Comparison of ENCODE assay signal across 9 cellular contexts in the genomic region with DNA sequence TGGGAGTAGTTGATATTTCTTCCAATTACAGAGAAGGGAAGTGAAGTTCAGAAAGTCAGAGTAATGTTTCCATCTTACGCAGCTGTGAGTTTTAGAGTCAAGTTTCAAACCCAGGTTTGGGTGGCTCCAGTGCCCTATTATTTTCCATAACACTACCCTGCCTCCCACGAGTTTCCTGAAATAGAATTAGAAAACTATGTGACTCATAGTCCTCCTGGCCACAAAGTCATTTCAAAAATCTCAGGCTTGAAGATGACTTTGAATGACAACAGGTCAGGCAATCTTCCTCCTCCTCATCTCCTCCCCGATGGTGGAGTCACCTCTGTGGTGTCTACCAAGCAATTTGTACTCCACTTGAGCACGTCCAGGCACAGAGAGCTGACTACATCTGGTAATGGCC.
A peak's percentile ranks its signal among the peaks of the same experiment; 100 is the strongest.
DNase-seq lines count a peak whose midpoint lies in the region; ATAC-seq and TF ChIP-seq lines count a peak whose summit lies in the region.
"Had no signal": no experiment of that assay in that cellular context is flagged by ENCODE, and none has a peak within 500 bp of the region (broad histone marks: within the 10 kb centered on the region; RNA-seq: fewer than 3 reads in every experiment).

No MANE protein-coding gene starts in this region.

- no peaks in the 10 kb centered on the region for H3K27me3 Mint-ChIP-seq in activated CD8-positive, alpha-beta memory T cell treated with anti-CD3 and anti-CD28 coated beads, Interleukin-2, amount 10 ng/mL, durations not matched to agents 7 days and 5 days

- peak overlapping the region; percentile 38 for H3K27ac Mint-ChIP-seq in activated CD8-positive, alpha-beta memory T cell treated with anti-CD3 and anti-CD28 coated beads, Interleukin-2, amount 10 ng/mL, durations not matched to agents 7 days and 5 days
- H3K27ac Mint-ChIP-seq: B cell had no signal

- H3K9me3 ChIP-seq in lower lobe of right lung, result no peaks in the 10 kb centered on the region

- peak; percentile 10 for ATAC-seq in activated CD8-positive, alpha-beta memory T cell treated with anti-CD3 and anti-CD28 coated beads, Interleukin-2, amount 10 ng/mL, durations not matched to agents 7 days and 5 days
- ATAC-seq in HG02981 (IDR thresholded peaks at IDR 0.05; ENCODE audit: unreplicated experiment) (peak; percentile 31), lower lobe of right lung (no peak)

- peaks cover 93% of the 10 kb centered on the region for H3K4me1 Mint-ChIP-seq in activated CD8-positive, alpha-beta memory T cell treated with anti-CD3 and anti-CD28 coated beads, Interleukin-2, amount 10 ng/mL, durations not matched to agents 7 days and 5 days

- no peaks in the 10 kb centered on the region for H3K36me3 ChIP-seq in lower lobe of right lung

- H3K27me3 ChIP-seq in lower lobe of right lung (ENCODE audit: low read depth), result no peaks in the 10 kb centered on the region

- H3K36me3 Mint-ChIP-seq in activated CD8-positive, alpha-beta memory T cell treated with anti-CD3 and anti-CD28 coated beads, Interleukin-2, amount 10 ng/mL, durations not matched to agents 7 days and 5 days, result peaks cover 12% of the 10 kb centered on the region

- no peak for TF ChIP-seq CTCF in lower lobe of right lung (IDR thresholded peaks at IDR 0.05)

- no peak overlapping the region for H3K27ac ChIP-seq in lower lobe of right lung

- DNase-seq in activated CD8-positive, alpha-beta memory T cell treated with anti-CD3 and anti-CD28 coated beads, Interleukin-2, amount 10 ng/mL, durations not matched to agents 7 days and 5 days, result peak; percentile 62
- DNase-seq in activated CD8-positive, alpha-beta memory T cell treated with anti-CD3 and anti-CD28 coated beads, Interleukin-2, amount 50 U/mL, for 48 hours, result no peak
- DNase-seq in activated T-helper 9 cell treated with anti-CD3 and anti-CD28 coated beads, Interleukin-2, amount 50 U/mL, for 16 hours (ENCODE audit: low read depth), result peak; percentile 15
- DNase-seq in stimulated activated CD8-positive, alpha-beta memory T cell treated with anti-CD3 and anti-CD28 coated beads, Interleukin-4, amount 100 ng/mL, for 48 hours, result peak; percentile 56
- DNase-seq in germinal center (ENCODE audit: low spot score) (no peak), NCI-H1092 (lab: John Stamatoyannopoulos, UW) (no peak), lower lobe of right lung (no peak)

- CTCF ChIA-PET in activated CD8-positive, alpha-beta memory T cell treated with anti-CD3 and anti-CD28 coated beads, Interleukin-2, amount 10 ng/mL, durations not matched to agents 7 days and 5 days (lab: Charles Lee), result interaction anchor here (1.6 to 1.8 kb wide), 2 partner anchors 13 to 51 kb away, joined by 4 to 6 read pairs; no protein-coding TSS in a partner anchor

- H3K4me1 ChIP-seq in lower lobe of right lung, result peaks cover 11% of the 10 kb centered on the region

- no peak overlapping the region for H3K4me3 ChIP-seq in lower lobe of right lung

- intact Hi-C loops in lower lobe of right lung (cut with DNase I), result no loop called here

- no peak overlapping the region for H3K4me3 Mint-ChIP-seq in activated CD8-positive, alpha-beta memory T cell treated with anti-CD3 and anti-CD28 coated beads, Interleukin-2, amount 10 ng/mL, durations not matched to agents 7 days and 5 days
- H3K4me3 Mint-ChIP-seq: B cell had no signal

- no peaks in the 10 kb centered on the region for H3K9me3 Mint-ChIP-seq in activated CD8-positive, alpha-beta memory T cell treated with anti-CD3 and anti-CD28 coated beads, Interleukin-2, amount 10 ng/mL, durations not matched to agents 7 days and 5 days (ENCODE audit: low read depth)

Comparison
In these comparisons a context has a peak if more than half of its experiments do, and no peak if none do; other contexts are left out.
1. DNase-seq: peak in activated CD8-positive, alpha-beta memory T cell treated with anti-CD3 and anti-CD28 coated beads, Interleukin-2, amount 10 ng/mL, durations not matched to agents 7 days and 5 days (single experiment), activated T-helper 9 cell treated with anti-CD3 and anti-CD28 coated beads, Interleukin-2, amount 50 U/mL, for 16 hours (single experiment) and stimulated activated CD8-positive, alpha-beta memory T cell treated with anti-CD3 and anti-CD28 coated beads, Interleukin-4, amount 100 ng/mL, for 48 hours (single experiment); none in activated CD8-positive, alpha-beta memory T cell treated with anti-CD3 and anti-CD28 coated beads, Interleukin-2, amount 50 U/mL, for 48 hours (single experiment), germinal center (single experiment), NCI-H1092 (single experiment) and lower lobe of right lung (single experiment).
2. ATAC-seq: peak in activated CD8-positive, alpha-beta memory T cell treated with anti-CD3 and anti-CD28 coated beads, Interleukin-2, amount 10 ng/mL, durations not matched to agents 7 days and 5 days (single experiment) and HG02981 (single experiment); none in lower lobe of right lung (0 of 2).